ENCODE assay signal across 22 cellular contexts in genomic region chr1:29784276-29785136, GRCh38.
DNase-seq lines count a peak whose midpoint lies in the region; ATAC-seq and TF ChIP-seq lines count a peak whose summit lies in the region.
"Had no signal": no experiment of that assay in that cellular context is flagged by ENCODE, and none has a peak within 500 bp of the region (broad histone marks: within the 10 kb centered on the region; RNA-seq: fewer than 3 reads in every experiment).

No MANE protein-coding gene starts in this region.

- no peak overlapping the region for H3K4me3 Mint-ChIP-seq in activated CD8-positive, alpha-beta T cell treated with anti-CD3 and anti-CD28 coated beads, Interleukin-2, amount 10 ng/mL, durations not matched to agents 7 days and 5 days
- H3K4me3 Mint-ChIP-seq in activated CD8-positive, alpha-beta T cell treated with anti-CD3 and anti-CD28 coated beads for 36 hours = no peak overlapping the region
- no peak overlapping the region for H3K4me3 Mint-ChIP-seq in stimulated activated naive CD8-positive, alpha-beta T cell treated with anti-CD3 and anti-CD28 coated beads, Interleukin-15, amount 100 ng/mL, for 72 hours
- no peak overlapping the region for H3K4me3 Mint-ChIP-seq in type B pancreatic cell

- H3K9me3 Mint-ChIP-seq in activated CD8-positive, alpha-beta T cell treated with anti-CD3 and anti-CD28 coated beads, Interleukin-2, amount 10 ng/mL, durations not matched to agents 7 days and 5 days (ENCODE audit: insufficient read depth) = no peaks in the 10 kb centered on the region
- no peaks in the 10 kb centered on the region for H3K9me3 Mint-ChIP-seq in activated CD8-positive, alpha-beta T cell treated with anti-CD3 and anti-CD28 coated beads for 36 hours
- H3K9me3 Mint-ChIP-seq in stimulated activated naive CD8-positive, alpha-beta T cell treated with anti-CD3 and anti-CD28 coated beads, Interleukin-15, amount 100 ng/mL, for 72 hours = no peaks in the 10 kb centered on the region
- no peaks in the 10 kb centered on the region for H3K9me3 Mint-ChIP-seq in type B pancreatic cell

- no peaks in the 10 kb centered on the region for H3K36me3 ChIP-seq in BE2C

- CTCF ChIA-PET in activated CD8-positive, alpha-beta T cell treated with anti-CD3 and anti-CD28 coated beads, Interleukin-2, amount 10 ng/mL, durations not matched to agents 7 days and 5 days (lab: Charles Lee) = no interaction called here
- CTCF ChIA-PET in activated CD8-positive, alpha-beta T cell treated with anti-CD3 and anti-CD28 coated beads for 36 hours (lab: Charles Lee) = no interaction called here

- H3K4me1 Mint-ChIP-seq in activated CD8-positive, alpha-beta T cell treated with anti-CD3 and anti-CD28 coated beads, Interleukin-2, amount 10 ng/mL, durations not matched to agents 7 days and 5 days (ENCODE audit: low read depth) = no peaks in the 10 kb centered on the region
- no peaks in the 10 kb centered on the region for H3K4me1 Mint-ChIP-seq in activated CD8-positive, alpha-beta T cell treated with anti-CD3 and anti-CD28 coated beads for 36 hours (ENCODE audit: low read depth)
- no peaks in the 10 kb centered on the region for H3K4me1 Mint-ChIP-seq in stimulated activated naive CD8-positive, alpha-beta T cell treated with anti-CD3 and anti-CD28 coated beads, Interleukin-15, amount 100 ng/mL, for 72 hours
- H3K4me1 Mint-ChIP-seq in type B pancreatic cell (ENCODE audit: unreplicated experiment) = no peaks in the 10 kb centered on the region

- no peak overlapping the region for H3K27ac Mint-ChIP-seq in activated CD8-positive, alpha-beta T cell treated with anti-CD3 and anti-CD28 coated beads, Interleukin-2, amount 10 ng/mL, durations not matched to agents 7 days and 5 days
- H3K27ac Mint-ChIP-seq in activated CD8-positive, alpha-beta T cell treated with anti-CD3 and anti-CD28 coated beads for 36 hours = no peak overlapping the region
- H3K27ac Mint-ChIP-seq in stimulated activated naive CD8-positive, alpha-beta T cell treated with anti-CD3 and anti-CD28 coated beads, Interleukin-15, amount 100 ng/mL, for 72 hours = peak overlapping the region; percentile 81 to 84
- H3K27ac Mint-ChIP-seq in type B pancreatic cell = no peak overlapping the region

- intact Hi-C loops in activated CD8-positive, alpha-beta T cell treated with anti-CD3 and anti-CD28 coated beads for 36 hours (cut with micrococcal nuclease) = no loop called here

- no peak for ATAC-seq in activated CD8-positive, alpha-beta T cell treated with anti-CD3 and anti-CD28 coated beads, Interleukin-2, amount 10 ng/mL, durations not matched to agents 7 days and 5 days
- no peak for ATAC-seq in activated CD8-positive, alpha-beta T cell treated with anti-CD3 and anti-CD28 coated beads for 36 hours
- no peak for ATAC-seq in stimulated activated naive CD8-positive, alpha-beta T cell treated with anti-CD3 and anti-CD28 coated beads, Interleukin-15, amount 100 ng/mL, for 72 hours
- no peak for ATAC-seq in stimulated activated naive CD8-positive, alpha-beta T cell treated with anti-CD3 and anti-CD28 coated beads, Interleukin-15, Interleukin-2, amounts not matched to agents 100 U/mL and 50 U/mL, for 24 hours

- no peaks in the 10 kb centered on the region for H3K27me3 ChIP-seq in BE2C

- peak; percentile 12 for DNase-seq in activated CD8-positive, alpha-beta T cell treated with anti-CD3 and anti-CD28 coated beads, Interleukin-2, amount 10 ng/mL, durations not matched to agents 7 days and 5 days
- no peak for DNase-seq in activated CD8-positive, alpha-beta T cell treated with anti-CD3 and anti-CD28 coated beads for 36 hours
- no peak for DNase-seq in stimulated activated naive CD8-positive, alpha-beta T cell treated with anti-CD3 and anti-CD28 coated beads, Interleukin-15, amount 100 ng/mL, for 72 hours
- no peak for DNase-seq in stimulated activated naive CD8-positive, alpha-beta T cell treated with anti-CD3 and anti-CD28 coated beads, Interleukin-15, Interleukin-2, amounts not matched to agents 100 U/mL and 50 U/mL, for 24 hours
- DNase-seq in mucosa of gallbladder (ENCODE audit: low spot score) = peak; percentile 4
- no peak for DNase-seq in kidney tubule cell (ENCODE audit: low spot score)
- no peak for DNase-seq in BE2C
- no peak for DNase-seq in type B pancreatic cell (ENCODE audit: extremely low spot score, unreplicated experiment)
- DNase-seq: 8988T, ACHN, Calu3, DMS153, DND-41, HCEC 1CT, IMR-90, KG1, MM.1S, NCI-H2029 treated with DMSO at 0.1 percent for 48 hours, NCI-H446 treated with DMSO at 0.1 percent for 48 hours, NCI-H526 treated with DMSO at 0.1 percent for 48 hours, Right ventricle myocardium superior, RPMI8226 had no signal

- peaks cover 3% of the 10 kb centered on the region for H3K27me3 Mint-ChIP-seq in activated CD8-positive, alpha-beta T cell treated with anti-CD3 and anti-CD28 coated beads, Interleukin-2, amount 10 ng/mL, durations not matched to agents 7 days and 5 days (ENCODE audit: low read depth)
- peaks cover 2% of the 10 kb centered on the region for H3K27me3 Mint-ChIP-seq in activated CD8-positive, alpha-beta T cell treated with anti-CD3 and anti-CD28 coated beads for 36 hours
- peaks cover 26% of the 10 kb centered on the region for H3K27me3 Mint-ChIP-seq in stimulated activated naive CD8-positive, alpha-beta T cell treated with anti-CD3 and anti-CD28 coated beads, Interleukin-15, amount 100 ng/mL, for 72 hours
- peaks cover 12% of the 10 kb centered on the region for H3K27me3 Mint-ChIP-seq in type B pancreatic cell

- no peaks in the 10 kb centered on the region for H3K9me3 ChIP-seq in BE2C

- POLR2A ChIA-PET in activated CD8-positive, alpha-beta T cell treated with anti-CD3 and anti-CD28 coated beads, Interleukin-2, amount 10 ng/mL, durations not matched to agents 7 days and 5 days (lab: Charles Lee) = no interaction called here
- POLR2A ChIA-PET in activated CD8-positive, alpha-beta T cell treated with anti-CD3 and anti-CD28 coated beads for 36 hours (lab: Charles Lee) = no interaction called here

- no peak overlapping the region for H3K4me3 ChIP-seq in BE2C (ENCODE audit: low read depth, low read length)

- no peaks in the 10 kb centered on the region for H3K4me1 ChIP-seq in BE2C

- no peak for TF ChIP-seq CTCF in activated CD8-positive, alpha-beta T cell treated with anti-CD3 and anti-CD28 coated beads for 36 hours (IDR thresholded peaks at IDR 0.05)
- TF ChIP-seq CTCF in BE2C (IDR thresholded peaks at IDR 0.05; ENCODE audit: low read depth, low read length) (no peak), type B pancreatic cell (conservative IDR thresholded peaks at IDR 0.05) (no peak)

- no peaks in the 10 kb centered on the region for H3K36me3 Mint-ChIP-seq in activated CD8-positive, alpha-beta T cell treated with anti-CD3 and anti-CD28 coated beads, Interleukin-2, amount 10 ng/mL, durations not matched to agents 7 days and 5 days (ENCODE audit: low read depth)
- no peaks in the 10 kb centered on the region for H3K36me3 Mint-ChIP-seq in activated CD8-positive, alpha-beta T cell treated with anti-CD3 and anti-CD28 coated beads for 36 hours (ENCODE audit: low read depth)
- H3K36me3 Mint-ChIP-seq in type B pancreatic cell = no peaks in the 10 kb centered on the region

Comparison
In these comparisons a context has a peak if more than half of its experiments do, and no peak if none do; other contexts are left out.
1. DNase-seq: peak in activated CD8-positive, alpha-beta T cell treated with anti-CD3 and anti-CD28 coated beads, Interleukin-2, amount 10 ng/mL, durations not matched to agents 7 days and 5 days (single experiment) and mucosa of gallbladder (single experiment); none in activated CD8-positive, alpha-beta T cell treated with anti-CD3 and anti-CD28 coated beads for 36 hours (single experiment), stimulated activated naive CD8-positive, alpha-beta T cell treated with anti-CD3 and anti-CD28 coated beads, Interleukin-15, amount 100 ng/mL, for 72 hours (0 of 2), stimulated activated naive CD8-positive, alpha-beta T cell treated with anti-CD3 and anti-CD28 coated beads, Interleukin-15, Interleukin-2, amounts not matched to agents 100 U/mL and 50 U/mL, for 24 hours (single experiment), kidney tubule cell (single experiment), BE2C (single experiment) and type B pancreatic cell (single experiment).
2. H3K27ac Mint-ChIP-seq: peak in stimulated activated naive CD8-positive, alpha-beta T cell treated with anti-CD3 and anti-CD28 coated beads, Interleukin-15, amount 100 ng/mL, for 72 hours (2 of 2); none in activated CD8-positive, alpha-beta T cell treated with anti-CD3 and anti-CD28 coated beads, Interleukin-2, amount 10 ng/mL, durations not matched to agents 7 days and 5 days (single experiment), activated CD8-positive, alpha-beta T cell treated with anti-CD3 and anti-CD28 coated beads for 36 hours (single experiment) and type B pancreatic cell (single experiment).